17 cellular contexts compared by ENCODE assay signal in the genomic region with DNA sequence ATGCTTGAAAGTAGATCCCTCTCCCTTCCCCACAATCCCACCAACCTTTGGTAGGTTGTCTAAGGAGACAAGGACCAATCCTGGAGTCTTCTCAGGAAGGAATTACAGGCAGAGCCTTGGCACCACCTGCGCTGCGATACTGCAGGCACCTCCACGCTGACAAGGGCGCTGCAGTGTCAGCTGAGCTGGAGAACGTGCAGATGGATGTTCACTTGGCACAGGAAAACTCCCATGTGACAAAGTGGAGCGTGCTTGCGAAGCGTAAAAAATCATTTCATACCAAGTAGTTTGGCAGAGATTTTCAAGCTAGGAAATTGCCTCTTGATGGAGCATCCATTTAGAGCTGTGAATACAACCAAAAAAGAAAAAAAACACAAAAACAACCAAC. TPM values are rescaled to one million over a fixed set of nuclear protein-coding genes. Genes with fewer than 3 reads are reported as not detected.
A peak's percentile ranks its signal among the peaks of the same experiment; 100 is the strongest.
DNase-seq lines count a peak whose midpoint lies in the region; ATAC-seq, FAIRE-seq and TF ChIP-seq lines count a peak whose summit lies in the region.
"Had no signal": no experiment of that assay in that cellular context is flagged by ENCODE, and none has a peak within 500 bp of the region (broad histone marks: within the 10 kb centered on the region; RNA-seq: fewer than 3 reads in every experiment).

No MANE protein-coding gene starts in this region.

- H3K4me3 ChIP-seq in BE2C (ENCODE audit: low read depth, low read length): peak overlapping the region; percentile 8
- H3K4me3 ChIP-seq in right cardiac atrium (ENCODE audit: low read length): no peak overlapping the region
- no peak overlapping the region for H3K4me3 ChIP-seq in mucosa of descending colon
- H3K4me3 ChIP-seq: BLaER1 had no signal

- H3K27me3 ChIP-seq in BE2C: no peaks in the 10 kb centered on the region
- no peaks in the 10 kb centered on the region for H3K27me3 ChIP-seq in right cardiac atrium (ENCODE audit: control insufficient read depth, insufficient read depth)
- H3K27me3 ChIP-seq: BLaER1 had no signal

- ATAC-seq in right cardiac atrium: peak; percentile 15 to 57
- ATAC-seq in GM18861 (IDR thresholded peaks at IDR 0.05; ENCODE audit: unreplicated experiment): no peak
- ATAC-seq in mucosa of descending colon: no peak
- ATAC-seq: activated T-helper 17 cell treated with anti-CD3 and anti-CD28 coated beads, Interleukin-2, amount 50 U/mL, for 72 hours had no signal

- intact Hi-C loops in right cardiac atrium (cut with DNase I): no loop called here
- intact Hi-C loops in mucosa of descending colon (cut with DNase I, micrococcal nuclease): no loop called here

- peak overlapping the region; percentile 79 for H3K27ac ChIP-seq in right cardiac atrium (ENCODE audit: low read length)
- H3K27ac ChIP-seq: BLaER1 had no signal

- peak; percentile 15 for DNase-seq in BE2C
- DNase-seq in NCI-H1105 (lab: John Stamatoyannopoulos, UW): peak; percentile 81
- DNase-seq in NCI-H774 (lab: John Stamatoyannopoulos, UW): peak; percentile 59
- DNase-seq in right cardiac atrium: peak in 2 of 3 donors; percentile 67 to 71
- no peak for DNase-seq in H54 (ENCODE audit: insufficient read length, low spot score)
- DNase-seq in AG08395 (ENCODE audit: low spot score): no peak
- no peak for DNase-seq in mucosa of descending colon
- DNase-seq: activated CD4-positive, alpha-beta T cell treated with anti-CD3 and anti-CD28 coated beads, Interleukin-2, amount 10 ng/mL, durations not matched to agents 7 days and 5 days; OCI-M1; stimulated activated naive CD4-positive, alpha-beta T cell had no signal

- TF ChIP-seq CTCF in BE2C (IDR thresholded peaks at IDR 0.05; ENCODE audit: low read depth, low read length) (no peak), mucosa of descending colon (IDR thresholded peaks at IDR 0.05) (no peak)

- H3K4me1 ChIP-seq in BE2C: no peaks in the 10 kb centered on the region
- peaks cover 9% of the 10 kb centered on the region for H3K4me1 ChIP-seq in right cardiac atrium (ENCODE audit: control insufficient read depth, insufficient read depth, low read length)
- H3K4me1 ChIP-seq in mucosa of descending colon (ENCODE audit: low read depth): no peaks in the 10 kb centered on the region
- H3K4me1 ChIP-seq: BLaER1 had no signal

- TF ChIP-seq POLR2A in H54 (IDR thresholded peaks at IDR 0.05; ENCODE audit: low read depth, low read length): no peak

- H3K9me3 ChIP-seq in BE2C (no peaks in the 10 kb centered on the region), right cardiac atrium (ENCODE audit: control insufficient read depth, low read length) (no peaks in the 10 kb centered on the region), mucosa of descending colon (no peaks in the 10 kb centered on the region)

- no peak for FAIRE-seq in H54 (lab: Jason Lieb, UNC)
- FAIRE-seq: astrocyte, keratinocyte had no signal

- WGBS in right cardiac atrium: 34% methylated on average over 8 of the region's 8 CpGs

- no peaks in the 10 kb centered on the region for H3K36me3 ChIP-seq in BE2C
- no peaks in the 10 kb centered on the region for H3K36me3 ChIP-seq in mucosa of descending colon (ENCODE audit: low read depth)
- H3K36me3 ChIP-seq: BLaER1 had no signal

RNA-seq across cellular contexts. Expression of a gene that starts 37.9 kb away (rescaled TPM):
- polyA plus RNA-seq in BE2C (2012; ENCODE audit: insufficient read depth, insufficient read length, low read depth): 0.82 TPM
- total RNA-seq in right cardiac atrium (not detected), mucosa of descending colon (1 to 10 TPM in 1 of 3 donors, under 1 TPM in 2; 0.51 to 1.2 (median 0.87) TPM)
- 0.02 TPM for polyA plus RNA-seq in right cardiac atrium
- total RNA-seq: fibroblast of villous mesenchyme, G401 had no signal

Comparison
In these comparisons a context has a peak if more than half of its experiments do, and no peak if none do; other contexts are left out.
1. DNase-seq: peak in BE2C (single experiment), NCI-H1105 (single experiment), NCI-H774 (single experiment) and right cardiac atrium (2 of 3); none in H54 (single experiment), AG08395 (single experiment) and mucosa of descending colon (0 of 3).
2. ATAC-seq: peak in right cardiac atrium (2 of 2); none in GM18861 (single experiment) and mucosa of descending colon (single experiment).